Comparison of ENCODE assay signal across 20 cellular contexts in the genomic region with DNA sequence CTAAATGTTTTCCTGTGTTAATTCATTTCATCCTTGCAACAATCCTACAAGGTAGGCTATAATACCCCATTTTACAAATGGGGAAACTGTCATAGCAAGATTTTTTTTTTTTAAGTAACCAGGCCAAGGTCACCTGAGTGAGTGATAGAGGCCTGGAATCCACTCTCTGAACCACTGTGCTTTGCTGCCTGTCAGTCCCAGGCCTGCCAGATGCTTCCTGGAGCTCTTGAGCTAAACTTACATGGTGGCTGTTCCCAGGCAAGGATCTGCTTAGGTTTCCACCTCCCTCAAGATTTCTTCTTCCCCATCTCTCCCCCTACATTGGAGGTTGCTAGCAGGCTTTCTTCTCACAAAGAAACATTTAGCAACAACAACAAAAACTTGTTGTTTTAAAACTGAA. TPM values are rescaled to one million over a fixed set of nuclear protein-coding genes. Genes with fewer than 3 reads are reported as not detected.
DNase-seq lines count a peak whose midpoint lies in the region; ATAC-seq and TF ChIP-seq lines count a peak whose summit lies in the region.
"Had no signal": no experiment of that assay in that cellular context is flagged by ENCODE, and none has a peak within 500 bp of the region (broad histone marks: within the 10 kb centered on the region; RNA-seq: fewer than 3 reads in every experiment).

No MANE protein-coding gene starts in this region.

- peaks cover 3 to 16% of the 10 kb centered on the region in 2 donors for H3K4me1 ChIP-seq in adrenal gland (replicated peaks in 1 of 2)
- peaks cover 0 to 55% (median 18%) of the 10 kb centered on the region in 9 donors for H3K4me1 ChIP-seq in heart right ventricle
- H3K4me1 ChIP-seq: body of pancreas, suprapubic skin had no signal

- TF ChIP-seq CTCF in adrenal gland (IDR thresholded peaks at IDR 0.05) (no peak), heart right ventricle (IDR thresholded peaks at IDR 0.05) (no peak), coronary artery (IDR thresholded peaks at IDR 0.05) (no peak)

- ATAC-seq in Right ventricle myocardium superior (ENCODE audit: poor library complexity), result peak; percentile 58
- ATAC-seq in heart right ventricle, result peak in 5 of 8 donors; percentile 54 to 72 (median 68)
- no peak for ATAC-seq in GM18861 (IDR thresholded peaks at IDR 0.05; ENCODE audit: unreplicated experiment)
- ATAC-seq: body of pancreas; GM12878; stimulated activated naive B cell treated with anti-CD40 and anti-IgM and Interleukin-4, amounts not matched to agents 10 μg/mL and 1 μg/mL and 100 μg/mL, for 72 hours had no signal

- intact Hi-C loops in Right ventricle myocardium superior (cut with DNase I) (loop anchor here (10.0 kb wide), 1 partner anchor 374 kb away; the partner anchor contains the start of gene MDGA1), cardiac septum (cut with DNase I) (no loop called here), adrenal gland (cut with DNase I) (loop anchor here in 1 of 2 donors (5.0 to 10.0 kb wide), 2 partner anchors 244 to 371 kb away; no protein-coding TSS in a partner anchor), heart right ventricle (cut with DNase I) (loop anchor here in 4 of 10 donors (5.0 to 10.0 kb wide), 3 partner anchors 244 to 371 kb away; no protein-coding TSS in a partner anchor)

- H3K9me3 ChIP-seq in adrenal gland (replicated peaks in 1 of 3) (no peaks in the 10 kb centered on the region), heart right ventricle (no peaks in the 10 kb centered on the region)
- H3K9me3 ChIP-seq: BLaER1 treated with 17β-estradiol and CSF1 and Interleukin-3, amounts not matched to agents 10 nM and 100 nM; body of pancreas; suprapubic skin had no signal

- no peak for TF ChIP-seq POLR2A in adrenal gland (IDR thresholded peaks at IDR 0.05)

- H3K36me3 ChIP-seq in adrenal gland (replicated peaks in 1 of 2) (peaks cover 0 to 24% of the 10 kb centered on the region in 2 donors), heart right ventricle (peaks cover 0 to 80% (median 47%) of the 10 kb centered on the region in 9 donors)

- no peaks in the 10 kb centered on the region for H3K27me3 ChIP-seq in adrenal gland
- H3K27me3 ChIP-seq in heart right ventricle, result no peaks in the 10 kb centered on the region
- H3K27me3 ChIP-seq: BLaER1 treated with 17β-estradiol and CSF1 and Interleukin-3, amounts not matched to agents 10 nM and 100 nM; body of pancreas; suprapubic skin had no signal

- peak overlapping the region in 4 of 5 donors; percentile 21 to 62 (median 32) for H3K27ac ChIP-seq in adrenal gland
- peak overlapping the region in 6 of 10 donors; percentile 16 to 67 (median 56) for H3K27ac ChIP-seq in heart right ventricle
- no peak overlapping the region for H3K27ac ChIP-seq in coronary artery
- H3K27ac ChIP-seq: BLaER1 treated with 17β-estradiol and CSF1 and Interleukin-3, amounts not matched to agents 10 nM and 100 nM; body of pancreas; KMS-11; suprapubic skin had no signal

- H3K4me3 ChIP-seq in adrenal gland, result no peak overlapping the region
- no peak overlapping the region for H3K4me3 ChIP-seq in heart right ventricle
- H3K4me3 ChIP-seq in coronary artery, result no peak overlapping the region
- H3K4me3 ChIP-seq: BLaER1 treated with 17β-estradiol and CSF1 and Interleukin-3, amounts not matched to agents 10 nM and 100 nM; body of pancreas; GM12878; suprapubic skin had no signal

- DNase-seq in Right ventricle myocardium superior (no peak), cardiac septum (ENCODE audit: low spot score) (no peak), adrenal gland (peak in 3 of 7 donors; percentile 47 to 51 (median 50)), heart right ventricle (no peak), coronary artery (ENCODE audit: low spot score) (no peak), cerebellum (ENCODE audit: low spot score) (no peak)
- DNase-seq: activated effector memory CD4-positive, alpha-beta T cell treated with Interleukin-2 at 50 U/mL for 16 hours; body of pancreas; Calu3; mesendoderm; NCI-H1417 treated with DMSO at 0.1 percent for 48 hours; NCI-H2107; NCI-H524 treated with DMSO at 0.1 percent for 48 hours; stimulated activated CD4-positive, alpha-beta T cell treated with anti-CD3 and anti-CD28 coated beads, Interleukin-2, amount 100 ng/mL, for 24 hours; stimulated activated naive B cell treated with anti-CD40 and anti-IgM and Interleukin-4, amounts not matched to agents 10 μg/mL and 1 μg/mL and 100 μg/mL, for 72 hours had no signal

RNA-seq across cellular contexts. Expression of gene RNF8, which starts 32.7 kb away (rescaled TPM):
- 14.9 TPM for total RNA-seq in Right ventricle myocardium superior
- total RNA-seq in cardiac septum, result 13.2 TPM
- total RNA-seq in adrenal gland, result 10 to 100 TPM; 15.4 to 54.6 (median 19.0) TPM
- polyA plus RNA-seq in adrenal gland, result 10 to 100 TPM; 13.1 to 29.4 (median 23.5) TPM
- 10 to 100 TPM; 12.9 to 17.5 (median 15.0) TPM for total RNA-seq in heart right ventricle
- polyA plus RNA-seq in heart right ventricle, result 10 to 100 TPM in 1 of 2 donors, 1 to 10 TPM in 1; 9.5 to 10.8 TPM
- 17.7 TPM for total RNA-seq in cerebellum

Comparison
In these comparisons a context has a peak if more than half of its experiments do, and no peak if none do; other contexts are left out.
1. H3K27ac ChIP-seq: peak in adrenal gland (4 of 5) and heart right ventricle (6 of 10); none in coronary artery (0 of 2).